11 cellular contexts compared by ENCODE assay signal in the genomic region with DNA sequence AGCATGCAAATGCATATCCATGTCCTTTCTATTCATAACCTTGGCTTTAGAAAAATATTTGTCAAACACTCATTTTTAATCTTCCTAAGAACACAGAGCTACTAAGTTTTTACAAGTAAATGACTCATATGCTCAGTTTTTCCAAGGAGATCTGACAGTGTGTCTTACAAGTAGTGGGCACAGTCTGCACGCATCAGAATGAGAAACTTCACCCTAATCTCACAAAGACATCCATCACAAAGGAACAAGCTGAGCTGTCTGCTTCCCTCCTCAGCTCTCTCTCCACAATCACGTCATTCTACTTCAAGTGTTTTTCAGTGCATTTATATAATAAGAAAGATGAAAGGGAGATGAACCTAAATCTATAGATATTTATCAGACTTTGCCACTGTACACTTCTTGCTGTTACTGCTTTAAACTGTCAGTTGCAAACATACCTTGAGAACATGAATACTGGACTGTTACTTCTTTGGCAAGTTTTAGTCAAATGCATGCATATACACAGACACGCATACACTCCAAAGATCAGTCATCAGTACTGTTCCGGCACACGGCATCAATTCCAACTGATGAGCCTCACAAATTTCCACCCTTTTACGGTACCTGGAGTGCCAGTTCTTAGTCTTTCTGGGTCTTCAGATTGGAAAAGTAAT.
DNase-seq lines count a peak whose midpoint lies in the region; ATAC-seq and TF ChIP-seq lines count a peak whose summit lies in the region.
"Had no signal": no experiment of that assay in that cellular context is flagged by ENCODE, and none has a peak within 500 bp of the region (broad histone marks: within the 10 kb centered on the region; RNA-seq: fewer than 3 reads in every experiment).

No MANE protein-coding gene starts in this region.

- H3K27me3 ChIP-seq in left ventricle myocardium inferior (ENCODE audit: low read depth), result no peaks in the 10 kb centered on the region
- no peaks in the 10 kb centered on the region for H3K27me3 ChIP-seq in thyroid gland
- no peaks in the 10 kb centered on the region for H3K27me3 ChIP-seq in prostate gland (replicated peaks; ENCODE audit: insufficient read depth)
- no peaks in the 10 kb centered on the region for H3K27me3 ChIP-seq in psoas muscle (ENCODE audit: insufficient read depth in 3 of 3, low read length in 2 of 3)
- H3K27me3 ChIP-seq: ascending aorta had no signal

- H3K36me3 Mint-ChIP-seq in WTC11, result peaks cover 7% of the 10 kb centered on the region

- DNase-seq in left ventricle myocardium inferior (no peak), left ventricle myocardium superior (no peak), WTC11 (ENCODE audit: low spot score) (no peak), fibroblast of mammary gland (ENCODE audit: low read depth) (peak; percentile 94), thyroid gland (no peak), prostate gland (ENCODE audit: low spot score) (no peak), psoas muscle (no peak)
- DNase-seq in stimulated activated naive CD8-positive, alpha-beta T cell treated with anti-CD3 and anti-CD28 coated beads, Interleukin-15, amount 100 ng/mL, for 72 hours, result no peak
- DNase-seq: COR-L47, NCI-H187 treated with DMSO at 0.1 percent for 48 hours had no signal

- ATAC-seq in left ventricle myocardium superior, result no peak
- ATAC-seq in WTC11, result peak; percentile 76
- peak; percentile 83 for ATAC-seq in stimulated activated naive CD8-positive, alpha-beta T cell treated with anti-CD3 and anti-CD28 coated beads, Interleukin-15, amount 100 ng/mL, for 72 hours
- ATAC-seq in psoas muscle, result no peak

- H3K4me1 Mint-ChIP-seq in WTC11, result peaks cover 35% of the 10 kb centered on the region
- peaks cover 66% of the 10 kb centered on the region for H3K4me1 Mint-ChIP-seq in stimulated activated naive CD8-positive, alpha-beta T cell treated with anti-CD3 and anti-CD28 coated beads, Interleukin-15, amount 100 ng/mL, for 72 hours

- H3K9me3 ChIP-seq in left ventricle myocardium inferior (replicated peaks) (no peaks in the 10 kb centered on the region), thyroid gland (no peaks in the 10 kb centered on the region), prostate gland (no peaks in the 10 kb centered on the region), psoas muscle (no peaks in the 10 kb centered on the region)
- H3K9me3 ChIP-seq: ascending aorta had no signal

- POLR2A ChIA-PET in WTC11 (lab: Charles Lee), result no interaction called here

- no peaks in the 10 kb centered on the region for H3K27me3 Mint-ChIP-seq in WTC11 (ENCODE audit: low read depth)
- H3K27me3 Mint-ChIP-seq in stimulated activated naive CD8-positive, alpha-beta T cell treated with anti-CD3 and anti-CD28 coated beads, Interleukin-15, amount 100 ng/mL, for 72 hours, result no peaks in the 10 kb centered on the region

- H3K4me3 Mint-ChIP-seq in WTC11, result no peak overlapping the region
- peak overlapping the region; percentile 34 to 60 for H3K4me3 Mint-ChIP-seq in stimulated activated naive CD8-positive, alpha-beta T cell treated with anti-CD3 and anti-CD28 coated beads, Interleukin-15, amount 100 ng/mL, for 72 hours

- 84 to 87% methylated on average over 6 of the region's 6 CpGs for WGBS in thyroid gland, 2 donors
- 46% methylated on average over 6 of the region's 6 CpGs for whole genome bisulfite sequencing in prostate gland
- WGBS in psoas muscle, 3 donors, result 80 to 90% (median 82%) methylated on average over 6 of the region's 6 CpGs

- H3K9me3 Mint-ChIP-seq in WTC11, result peaks cover 5% of the 10 kb centered on the region
- no peaks in the 10 kb centered on the region for H3K9me3 Mint-ChIP-seq in stimulated activated naive CD8-positive, alpha-beta T cell treated with anti-CD3 and anti-CD28 coated beads, Interleukin-15, amount 100 ng/mL, for 72 hours

- H3K36me3 ChIP-seq in left ventricle myocardium inferior (no peaks in the 10 kb centered on the region), thyroid gland (no peaks in the 10 kb centered on the region), prostate gland (no peaks in the 10 kb centered on the region), psoas muscle (ENCODE audit: insufficient read depth in 1 of 2, low read depth in 1 of 2) (no peaks in the 10 kb centered on the region)
- H3K36me3 ChIP-seq: ascending aorta had no signal

- H3K27ac ChIP-seq in left ventricle myocardium inferior (replicated peaks) (peak overlapping the region; percentile 17), thyroid gland (no peak overlapping the region), prostate gland (no peak overlapping the region), psoas muscle (no peak overlapping the region)
- H3K27ac ChIP-seq: ascending aorta had no signal

- intact Hi-C loops in left ventricle myocardium inferior (cut with micrococcal nuclease) (no loop called here), left ventricle myocardium superior (cut with micrococcal nuclease) (no loop called here), thyroid gland (cut with DNase I) (no loop called here), prostate gland (cut with DNase I) (no loop called here), psoas muscle (cut with DNase I) (no loop called here)

- TF ChIP-seq CTCF in left ventricle myocardium inferior (IDR thresholded peaks at IDR 0.05; ENCODE audit: borderline replicate concordance) (no peak), WTC11 (IDR thresholded peaks at IDR 0.05) (no peak), fibroblast of mammary gland (conservative IDR thresholded peaks at IDR 0.05; ENCODE audit: control insufficient read depth, insufficient read depth, low read depth, low read length) (no peak), thyroid gland (IDR thresholded peaks at IDR 0.05) (no peak), prostate gland (IDR thresholded peaks at IDR 0.05) (no peak), psoas muscle (IDR thresholded peaks at IDR 0.05) (no peak)

- TF ChIP-seq POLR2A in thyroid gland (IDR thresholded peaks at IDR 0.05) (no peak), prostate gland (IDR thresholded peaks at IDR 0.05) (no peak)

- no peak overlapping the region; the same call in 1 of the 2 replicates for H3K27ac Mint-ChIP-seq in WTC11
- H3K27ac Mint-ChIP-seq in stimulated activated naive CD8-positive, alpha-beta T cell treated with anti-CD3 and anti-CD28 coated beads, Interleukin-15, amount 100 ng/mL, for 72 hours, result peak overlapping the region in 1 of 2 donors; percentile 53

- no peak overlapping the region for H3K4me3 ChIP-seq in left ventricle myocardium inferior
- no peak overlapping the region for H3K4me3 ChIP-seq in fibroblast of mammary gland (ENCODE audit: control insufficient read depth, low read depth, low read length)
- no peak overlapping the region for H3K4me3 ChIP-seq in thyroid gland (replicated peaks in 1 of 3)
- no peak overlapping the region for H3K4me3 ChIP-seq in prostate gland
- H3K4me3 ChIP-seq in psoas muscle, result no peak overlapping the region
- H3K4me3 ChIP-seq: ascending aorta had no signal

- CTCF ChIA-PET in WTC11 (lab: Charles Lee), result no interaction called here

- H3K4me1 ChIP-seq in left ventricle myocardium inferior, result peaks cover 68% of the 10 kb centered on the region
- no peaks in the 10 kb centered on the region for H3K4me1 ChIP-seq in thyroid gland
- no peaks in the 10 kb centered on the region for H3K4me1 ChIP-seq in prostate gland (replicated peaks)
- H3K4me1 ChIP-seq in psoas muscle, result peaks cover 29% of the 10 kb centered on the region

TF ChIP-seq in WTC11, 78 proteins besides CTCF, POLR2A, EP300 and RAD21 (continues in another document):
- TF ChIP-seq GTF2I (CRISPR knock-in tag; conservative IDR thresholded peaks at IDR 0.05) (no peak), ZNF671 (CRISPR knock-in tag; IDR thresholded peaks at IDR 0.05) (no peak), ZNF138 (CRISPR knock-in tag; conservative IDR thresholded peaks at IDR 0.05) (no peak), ZNF317 (CRISPR knock-in tag; IDR thresholded peaks at IDR 0.05; ENCODE audit: borderline replicate concordance, low read depth) (no peak), TEAD1 (CRISPR knock-in tag; IDR thresholded peaks at IDR 0.05) (no peak), ZNF219 (CRISPR knock-in tag; IDR thresholded peaks at IDR 0.05; ENCODE audit: borderline replicate concordance) (no peak), MXD4 (CRISPR knock-in tag; IDR thresholded peaks at IDR 0.05; ENCODE audit: borderline replicate concordance) (no peak)
- TF ChIP-seq, protein P1, sequence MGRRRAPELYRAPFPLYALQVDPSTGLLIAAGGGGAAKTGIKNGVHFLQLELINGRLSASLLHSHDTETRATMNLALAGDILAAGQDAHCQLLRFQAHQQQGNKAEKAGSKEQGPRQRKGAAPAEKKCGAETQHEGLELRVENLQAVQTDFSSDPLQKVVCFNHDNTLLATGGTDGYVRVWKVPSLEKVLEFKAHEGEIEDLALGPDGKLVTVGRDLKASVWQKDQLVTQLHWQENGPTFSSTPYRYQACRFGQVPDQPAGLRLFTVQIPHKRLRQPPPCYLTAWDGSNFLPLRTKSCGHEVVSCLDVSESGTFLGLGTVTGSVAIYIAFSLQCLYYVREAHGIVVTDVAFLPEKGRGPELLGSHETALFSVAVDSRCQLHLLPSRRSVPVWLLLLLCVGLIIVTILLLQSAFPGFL (CRISPR knock-in tag; IDR thresholded peaks at IDR 0.05; ENCODE audit: borderline replicate concordance), result no peak
- TF ChIP-seq, protein P2, sequence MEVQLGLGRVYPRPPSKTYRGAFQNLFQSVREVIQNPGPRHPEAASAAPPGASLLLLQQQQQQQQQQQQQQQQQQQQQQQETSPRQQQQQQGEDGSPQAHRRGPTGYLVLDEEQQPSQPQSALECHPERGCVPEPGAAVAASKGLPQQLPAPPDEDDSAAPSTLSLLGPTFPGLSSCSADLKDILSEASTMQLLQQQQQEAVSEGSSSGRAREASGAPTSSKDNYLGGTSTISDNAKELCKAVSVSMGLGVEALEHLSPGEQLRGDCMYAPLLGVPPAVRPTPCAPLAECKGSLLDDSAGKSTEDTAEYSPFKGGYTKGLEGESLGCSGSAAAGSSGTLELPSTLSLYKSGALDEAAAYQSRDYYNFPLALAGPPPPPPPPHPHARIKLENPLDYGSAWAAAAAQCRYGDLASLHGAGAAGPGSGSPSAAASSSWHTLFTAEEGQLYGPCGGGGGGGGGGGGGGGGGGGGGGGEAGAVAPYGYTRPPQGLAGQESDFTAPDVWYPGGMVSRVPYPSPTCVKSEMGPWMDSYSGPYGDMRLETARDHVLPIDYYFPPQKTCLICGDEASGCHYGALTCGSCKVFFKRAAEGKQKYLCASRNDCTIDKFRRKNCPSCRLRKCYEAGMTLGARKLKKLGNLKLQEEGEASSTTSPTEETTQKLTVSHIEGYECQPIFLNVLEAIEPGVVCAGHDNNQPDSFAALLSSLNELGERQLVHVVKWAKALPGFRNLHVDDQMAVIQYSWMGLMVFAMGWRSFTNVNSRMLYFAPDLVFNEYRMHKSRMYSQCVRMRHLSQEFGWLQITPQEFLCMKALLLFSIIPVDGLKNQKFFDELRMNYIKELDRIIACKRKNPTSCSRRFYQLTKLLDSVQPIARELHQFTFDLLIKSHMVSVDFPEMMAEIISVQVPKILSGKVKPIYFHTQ (CRISPR knock-in tag; IDR thresholded peaks at IDR 0.05), result no peak
- TF ChIP-seq, protein P3, sequence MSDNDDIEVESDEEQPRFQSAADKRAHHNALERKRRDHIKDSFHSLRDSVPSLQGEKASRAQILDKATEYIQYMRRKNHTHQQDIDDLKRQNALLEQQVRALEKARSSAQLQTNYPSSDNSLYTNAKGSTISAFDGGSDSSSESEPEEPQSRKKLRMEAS (CRISPR knock-in tag; IDR thresholded peaks at IDR 0.05), result no peak

Comparison
In these comparisons a context has a peak if more than half of its experiments do, and no peak if none do; other contexts are left out.
1. ATAC-seq: peak in WTC11 (single experiment) and stimulated activated naive CD8-positive, alpha-beta T cell treated with anti-CD3 and anti-CD28 coated beads, Interleukin-15, amount 100 ng/mL, for 72 hours (single experiment); none in left ventricle myocardium superior (single experiment) and psoas muscle (0 of 4).